In genomic region chr13:50998326-50998725, GRCh38 we compare ENCODE assay signal across 23 cellular contexts.
"Had no signal": no experiment of that assay in that cellular context is flagged by ENCODE, and none has a peak within 500 bp of the region (broad histone marks: within the 10 kb centered on the region; RNA-seq: fewer than 3 reads in every experiment).

No MANE protein-coding gene starts in this region.

- DNase-seq: cortex of kidney; effector memory CD8-positive, alpha-beta T cell; foreskin fibroblast; heart right ventricle; hippocampal formation; left ventricle myocardium superior; lower lobe of right lung; natural killer cell; occipital lobe; ovary; posterior cingulate gyrus; psoas muscle; right cardiac atrium; sigmoid colon; stimulated activated CD4-positive, alpha-beta T cell treated with anti-CD3 and anti-CD28 coated beads, Interleukin-2, amount 100 ng/mL, for 24 hours; stimulated activated CD4-positive, alpha-beta T cell treated with anti-CD3 and anti-CD28 coated beads, Interleukin-4, amount 100 ng/mL, for 24 hours; stimulated activated naive CD4-positive, alpha-beta T cell treated with Interleukin-2 at 50 U/mL for 16 hours; stomach; thyroid gland; trophoblast cell had no signal

- H3K4me3 ChIP-seq: gastroesophageal sphincter, heart right ventricle, lower lobe of right lung, ovary, psoas muscle, sigmoid colon, stomach, thyroid gland, vagina had no signal

- H3K36me3 ChIP-seq: gastroesophageal sphincter, heart right ventricle, lower lobe of right lung, ovary, sigmoid colon, stomach, thyroid gland, vagina had no signal

- H3K27me3 ChIP-seq: gastroesophageal sphincter, heart right ventricle, ovary, sigmoid colon, stomach, thyroid gland, vagina had no signal

- H3K27ac Mint-ChIP-seq: effector memory CD8-positive, alpha-beta T cell; natural killer cell; stimulated activated effector memory CD8-positive, alpha-beta T cell treated with anti-CD3 and anti-CD28 coated beads, Interleukin-12 subunit alpha, Interleukin-12 subunit beta, amount 100 ng/mL, for 72 hours had no signal

- H3K27ac ChIP-seq: gastroesophageal sphincter, heart right ventricle, lower lobe of right lung, ovary, psoas muscle, sigmoid colon, stomach, thyroid gland, vagina had no signal

- H3K4me1 Mint-ChIP-seq: stimulated activated effector memory CD8-positive, alpha-beta T cell treated with anti-CD3 and anti-CD28 coated beads, Interleukin-12 subunit alpha, Interleukin-12 subunit beta, amount 100 ng/mL, for 72 hours had no signal

- H3K4me1 ChIP-seq: lower lobe of right lung, psoas muscle, thyroid gland had no signal

- H3K9me3 Mint-ChIP-seq: effector memory CD8-positive, alpha-beta T cell; natural killer cell; stimulated activated effector memory CD8-positive, alpha-beta T cell treated with anti-CD3 and anti-CD28 coated beads, Interleukin-12 subunit alpha, Interleukin-12 subunit beta, amount 100 ng/mL, for 72 hours had no signal

- H3K4me3 Mint-ChIP-seq: effector memory CD8-positive, alpha-beta T cell; natural killer cell; stimulated activated effector memory CD8-positive, alpha-beta T cell treated with anti-CD3 and anti-CD28 coated beads, Interleukin-12 subunit alpha, Interleukin-12 subunit beta, amount 100 ng/mL, for 72 hours had no signal

- H3K36me3 Mint-ChIP-seq: natural killer cell; stimulated activated effector memory CD8-positive, alpha-beta T cell treated with anti-CD3 and anti-CD28 coated beads, Interleukin-12 subunit alpha, Interleukin-12 subunit beta, amount 100 ng/mL, for 72 hours had no signal
